In genomic region chr11:119790476-119790875, GRCh38 we compare ENCODE assay signal across 20 cellular contexts.
"Had no signal": no experiment of that assay in that cellular context is flagged by ENCODE, and none has a peak within 500 bp of the region (broad histone marks: within the 10 kb centered on the region; RNA-seq: fewer than 3 reads in every experiment).

No MANE protein-coding gene starts in this region.

- H3K9me3 ChIP-seq: ascending aorta, heart right ventricle, left lung, thoracic aorta had no signal

- H3K4me1 ChIP-seq: ascending aorta, heart right ventricle, left lung had no signal

- H3K27ac Mint-ChIP-seq: activated B cell treated with CpG ODN at 0.5 μM for 24 hours; activated CD4-positive, alpha-beta memory T cell treated with anti-CD3 and anti-CD28 coated beads for 36 hours; activated naive CD4-positive, alpha-beta T cell treated with anti-CD3 and anti-CD28 coated beads, Interleukin-2, amount 50 U/mL, for 24 hours; nephron progenitor cell; T-helper 1 cell treated with Interleukin-12 subunit alpha and Interleukin-12 subunit beta and Interleukin-4 antibody, amounts not matched to agents 30 μg/mL and 1 μg/mL, for 36 hours; type B pancreatic cell had no signal

- H3K36me3 Mint-ChIP-seq: activated CD4-positive, alpha-beta memory T cell treated with anti-CD3 and anti-CD28 coated beads for 36 hours; activated naive CD4-positive, alpha-beta T cell treated with anti-CD3 and anti-CD28 coated beads, Interleukin-2, amount 50 U/mL, for 24 hours; type B pancreatic cell had no signal

- H3K4me3 Mint-ChIP-seq: activated B cell treated with CpG ODN at 0.5 μM for 24 hours; activated CD4-positive, alpha-beta memory T cell treated with anti-CD3 and anti-CD28 coated beads for 36 hours; activated naive CD4-positive, alpha-beta T cell treated with anti-CD3 and anti-CD28 coated beads, Interleukin-2, amount 50 U/mL, for 24 hours; nephron progenitor cell; T-helper 1 cell treated with Interleukin-12 subunit alpha and Interleukin-12 subunit beta and Interleukin-4 antibody, amounts not matched to agents 30 μg/mL and 1 μg/mL, for 36 hours; type B pancreatic cell had no signal

- H3K9me3 Mint-ChIP-seq: activated B cell treated with CpG ODN at 0.5 μM for 24 hours; activated CD4-positive, alpha-beta memory T cell treated with anti-CD3 and anti-CD28 coated beads for 36 hours; activated naive CD4-positive, alpha-beta T cell treated with anti-CD3 and anti-CD28 coated beads, Interleukin-2, amount 50 U/mL, for 24 hours; nephron progenitor cell; T-helper 1 cell treated with Interleukin-12 subunit alpha and Interleukin-12 subunit beta and Interleukin-4 antibody, amounts not matched to agents 30 μg/mL and 1 μg/mL, for 36 hours; type B pancreatic cell had no signal

- H3K4me1 Mint-ChIP-seq: activated B cell treated with CpG ODN at 0.5 μM for 24 hours; activated naive CD4-positive, alpha-beta T cell treated with anti-CD3 and anti-CD28 coated beads, Interleukin-2, amount 50 U/mL, for 24 hours had no signal

- ATAC-seq: heart right ventricle, left lung had no signal

- H3K4me3 ChIP-seq: ascending aorta, dorsolateral prefrontal cortex, heart right ventricle, left lung, thoracic aorta had no signal

- DNase-seq: activated B cell treated with CpG ODN at 0.5 μM for 24 hours; activated CD4-positive, alpha-beta memory T cell treated with anti-CD3 and anti-CD28 coated beads for 36 hours; activated CD4-positive, alpha-beta T cell treated with anti-CD3 and anti-CD28 coated beads for 4 hours; activated T-cell treated with anti-CD3 and anti-CD28 coated beads, Interleukin-2, amount 50 U/mL, for 48 hours; central memory CD4-positive, alpha-beta T cell; heart right ventricle; mammary epithelial cell; midbrain; nephron progenitor cell; occipital lobe; stimulated activated CD4-positive, alpha-beta T cell treated with anti-CD3 and anti-CD28 coated beads, Interleukin-4, amount 100 ng/mL, for 1 hour; stimulated activated naive CD4-positive, alpha-beta T cell treated with Interleukin-2 at 50 U/mL for 16 hours; T1000 had no signal

- H3K36me3 ChIP-seq: ascending aorta, heart right ventricle, left lung, thoracic aorta had no signal

- H3K27me3 ChIP-seq: ascending aorta had no signal

- H3K27ac ChIP-seq: ascending aorta, heart right ventricle, left lung, thoracic aorta had no signal
